ENCODE assay signal across 8 cellular contexts in the genomic region with DNA sequence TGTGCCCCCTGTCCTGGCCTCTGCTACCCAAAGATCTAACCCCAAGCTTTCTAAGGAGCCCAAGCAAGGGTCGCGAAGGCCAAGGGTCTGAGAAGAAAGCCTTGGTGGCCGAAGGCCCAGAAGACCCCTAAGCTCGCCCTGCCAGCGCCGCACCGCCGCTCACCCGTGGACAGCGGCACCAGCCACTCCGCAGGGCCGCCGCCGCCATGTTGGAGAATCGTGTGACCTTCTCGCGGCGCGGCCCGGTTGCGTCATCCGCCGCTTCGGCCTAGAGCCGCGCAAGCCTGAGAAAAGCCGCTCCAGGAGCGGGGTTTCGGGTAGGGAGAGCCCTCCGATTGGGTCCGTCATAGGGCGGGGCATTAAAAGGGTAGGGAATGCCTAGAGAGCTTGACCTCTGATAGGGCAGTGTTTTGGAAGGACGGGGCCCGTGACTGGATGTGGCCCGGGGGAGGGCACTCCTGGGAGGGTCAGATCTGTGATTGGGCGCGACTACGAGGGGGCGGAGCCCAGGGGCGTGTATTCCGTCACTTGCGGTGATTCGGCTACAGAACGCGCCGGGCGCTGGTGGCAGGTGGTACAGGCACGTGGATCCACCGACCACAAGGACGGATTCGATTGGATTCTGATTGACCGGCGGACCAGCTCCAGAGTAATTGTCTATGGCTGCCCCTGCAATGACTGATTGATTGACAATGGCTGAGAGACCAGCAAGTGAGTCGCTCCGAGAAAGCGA. TPM values are rescaled to one million over a fixed set of nuclear protein-coding genes. Genes with fewer than 3 reads are reported as not detected.
A peak's percentile ranks its signal among the peaks of the same experiment; 100 is the strongest.
DNase-seq lines count a peak whose midpoint lies in the region; ATAC-seq and TF ChIP-seq lines count a peak whose summit lies in the region.

TIMM44 (minus strand) TSS at position 223 of the 733 bp plus-strand sequence; CDS start at position 208, 15 bp downstream.

- H3K4me3 ChIP-seq in epithelial cell of esophagus (ENCODE audit: low read length) (peak within 1 kb of the TSS; percentile 96), mononuclear cell (ENCODE audit: low read length) (peak within 1 kb of the TSS; percentile 73)

- peaks cover 2% of the 10 kb centered on the region for H3K36me3 Mint-ChIP-seq in IgD-negative memory B cell

- H3K4me1 ChIP-seq in mononuclear cell (ENCODE audit: insufficient read depth, low read length): peaks cover 22% of the 10 kb centered on the region

- H3K4me1 Mint-ChIP-seq in IgD-negative memory B cell: peaks cover 8 to 18% (median 15%) of the 10 kb centered on the region in 3 donors

- no peaks in the 10 kb centered on the region for H3K9me3 ChIP-seq in mononuclear cell (ENCODE audit: low read depth, low read length)

- H3K27me3 ChIP-seq in mononuclear cell (ENCODE audit: insufficient read depth, low read length): no peaks in the 10 kb centered on the region

- TF ChIP-seq CTCF in epithelial cell of esophagus (IDR thresholded peaks at IDR 0.05; ENCODE audit: insufficient read depth, low read depth, low read length, missing control alignments): no peak

- peak within 1 kb of the TSS; percentile 83 to 97 (median 91) for H3K4me3 Mint-ChIP-seq in IgD-negative memory B cell

- H3K27ac Mint-ChIP-seq in IgD-negative memory B cell: peak within 1 kb of the TSS; percentile 90 to 97 (median 91)

- no peaks in the 10 kb centered on the region for H3K27me3 Mint-ChIP-seq in IgD-negative memory B cell

- DNase-seq in DMS 273 treated with DMSO at 0.1 percent for 48 hours (lab: John Stamatoyannopoulos, UW) (peak; percentile 99), OCI-M2 (lab: John Stamatoyannopoulos, UW; ENCODE audit: unreplicated experiment) (peak; percentile 91), activated T-cell treated with anti-CD3 and anti-CD28 coated beads for 4 hours (peak; percentile 97), epithelial cell of esophagus (ENCODE audit: low read depth) (peak; percentile 100)
- peak; percentile 92 to 97 for DNase-seq in stimulated activated CD8-positive, alpha-beta memory T cell treated with anti-CD3 and anti-CD28 coated beads, Interleukin-4, amount 100 ng/mL, for 1 hour (ENCODE audit: low read depth in 2 of 2, low spot score in 1 of 2)

- H3K9me3 Mint-ChIP-seq in IgD-negative memory B cell: no peaks in the 10 kb centered on the region

- peak; percentile 94 for ATAC-seq in GM21529 (IDR thresholded peaks at IDR 0.05; ENCODE audit: unreplicated experiment)

RNA-seq across cellular contexts. Expression of gene TIMM44, which starts in this region (rescaled TPM):
- 16.1 TPM for polyA plus RNA-seq in IgD-negative memory B cell
- 34.2 TPM for total RNA-seq in mononuclear cell

Comparison
In these comparisons a context has a peak if more than half of its experiments do, and no peak if none do; other contexts are left out.
1. Peak in every context shown above with its lines: DNase-seq, ATAC-seq and H3K4me3 ChIP-seq.